1 cellular context compared by ENCODE assay signal in the genomic region with DNA sequence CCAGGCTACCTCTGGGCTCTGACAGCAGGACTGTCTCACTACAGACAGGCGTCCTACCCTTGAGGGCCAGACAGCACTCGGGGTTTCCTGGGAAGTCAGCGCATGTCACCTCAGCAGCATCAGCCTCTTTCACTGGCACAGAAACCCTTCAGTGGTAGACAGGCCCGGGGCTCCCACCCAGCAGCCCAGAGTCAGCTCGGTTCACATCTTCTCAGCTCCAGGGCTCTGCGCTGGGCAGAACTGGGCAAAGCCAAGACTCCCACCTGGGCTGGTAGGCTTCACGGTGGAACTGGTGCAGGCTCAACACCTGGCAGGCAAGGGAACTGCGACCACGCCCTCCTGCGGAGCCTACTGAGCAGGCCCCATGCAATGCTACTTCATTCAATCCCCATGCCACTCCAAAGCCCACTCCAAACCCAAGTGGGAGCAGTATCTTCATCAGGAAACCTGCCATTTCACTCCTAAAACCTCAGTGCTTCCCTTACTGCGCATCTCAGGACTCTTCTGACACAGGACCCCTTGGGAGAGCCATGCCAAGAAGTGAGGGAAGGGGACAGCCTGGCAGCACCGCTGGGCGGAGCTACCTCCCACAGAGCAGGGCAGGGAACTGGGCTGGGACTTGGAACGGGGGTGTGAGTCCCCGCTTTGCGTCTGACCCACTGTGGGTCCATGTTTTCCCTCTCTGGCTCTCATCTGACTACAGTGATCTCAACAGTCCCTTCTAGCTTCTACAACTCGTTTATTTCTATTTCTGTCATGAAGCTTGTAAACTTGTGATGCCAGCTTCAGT.
TF ChIP-seq lines count a peak whose summit lies in the region.

No MANE protein-coding gene starts in this region.

TF ChIP-seq in GM23338, 12 proteins besides CTCF, POLR2A, EP300 and RAD21 (continued from another document):
- TF ChIP-seq, protein P1, sequence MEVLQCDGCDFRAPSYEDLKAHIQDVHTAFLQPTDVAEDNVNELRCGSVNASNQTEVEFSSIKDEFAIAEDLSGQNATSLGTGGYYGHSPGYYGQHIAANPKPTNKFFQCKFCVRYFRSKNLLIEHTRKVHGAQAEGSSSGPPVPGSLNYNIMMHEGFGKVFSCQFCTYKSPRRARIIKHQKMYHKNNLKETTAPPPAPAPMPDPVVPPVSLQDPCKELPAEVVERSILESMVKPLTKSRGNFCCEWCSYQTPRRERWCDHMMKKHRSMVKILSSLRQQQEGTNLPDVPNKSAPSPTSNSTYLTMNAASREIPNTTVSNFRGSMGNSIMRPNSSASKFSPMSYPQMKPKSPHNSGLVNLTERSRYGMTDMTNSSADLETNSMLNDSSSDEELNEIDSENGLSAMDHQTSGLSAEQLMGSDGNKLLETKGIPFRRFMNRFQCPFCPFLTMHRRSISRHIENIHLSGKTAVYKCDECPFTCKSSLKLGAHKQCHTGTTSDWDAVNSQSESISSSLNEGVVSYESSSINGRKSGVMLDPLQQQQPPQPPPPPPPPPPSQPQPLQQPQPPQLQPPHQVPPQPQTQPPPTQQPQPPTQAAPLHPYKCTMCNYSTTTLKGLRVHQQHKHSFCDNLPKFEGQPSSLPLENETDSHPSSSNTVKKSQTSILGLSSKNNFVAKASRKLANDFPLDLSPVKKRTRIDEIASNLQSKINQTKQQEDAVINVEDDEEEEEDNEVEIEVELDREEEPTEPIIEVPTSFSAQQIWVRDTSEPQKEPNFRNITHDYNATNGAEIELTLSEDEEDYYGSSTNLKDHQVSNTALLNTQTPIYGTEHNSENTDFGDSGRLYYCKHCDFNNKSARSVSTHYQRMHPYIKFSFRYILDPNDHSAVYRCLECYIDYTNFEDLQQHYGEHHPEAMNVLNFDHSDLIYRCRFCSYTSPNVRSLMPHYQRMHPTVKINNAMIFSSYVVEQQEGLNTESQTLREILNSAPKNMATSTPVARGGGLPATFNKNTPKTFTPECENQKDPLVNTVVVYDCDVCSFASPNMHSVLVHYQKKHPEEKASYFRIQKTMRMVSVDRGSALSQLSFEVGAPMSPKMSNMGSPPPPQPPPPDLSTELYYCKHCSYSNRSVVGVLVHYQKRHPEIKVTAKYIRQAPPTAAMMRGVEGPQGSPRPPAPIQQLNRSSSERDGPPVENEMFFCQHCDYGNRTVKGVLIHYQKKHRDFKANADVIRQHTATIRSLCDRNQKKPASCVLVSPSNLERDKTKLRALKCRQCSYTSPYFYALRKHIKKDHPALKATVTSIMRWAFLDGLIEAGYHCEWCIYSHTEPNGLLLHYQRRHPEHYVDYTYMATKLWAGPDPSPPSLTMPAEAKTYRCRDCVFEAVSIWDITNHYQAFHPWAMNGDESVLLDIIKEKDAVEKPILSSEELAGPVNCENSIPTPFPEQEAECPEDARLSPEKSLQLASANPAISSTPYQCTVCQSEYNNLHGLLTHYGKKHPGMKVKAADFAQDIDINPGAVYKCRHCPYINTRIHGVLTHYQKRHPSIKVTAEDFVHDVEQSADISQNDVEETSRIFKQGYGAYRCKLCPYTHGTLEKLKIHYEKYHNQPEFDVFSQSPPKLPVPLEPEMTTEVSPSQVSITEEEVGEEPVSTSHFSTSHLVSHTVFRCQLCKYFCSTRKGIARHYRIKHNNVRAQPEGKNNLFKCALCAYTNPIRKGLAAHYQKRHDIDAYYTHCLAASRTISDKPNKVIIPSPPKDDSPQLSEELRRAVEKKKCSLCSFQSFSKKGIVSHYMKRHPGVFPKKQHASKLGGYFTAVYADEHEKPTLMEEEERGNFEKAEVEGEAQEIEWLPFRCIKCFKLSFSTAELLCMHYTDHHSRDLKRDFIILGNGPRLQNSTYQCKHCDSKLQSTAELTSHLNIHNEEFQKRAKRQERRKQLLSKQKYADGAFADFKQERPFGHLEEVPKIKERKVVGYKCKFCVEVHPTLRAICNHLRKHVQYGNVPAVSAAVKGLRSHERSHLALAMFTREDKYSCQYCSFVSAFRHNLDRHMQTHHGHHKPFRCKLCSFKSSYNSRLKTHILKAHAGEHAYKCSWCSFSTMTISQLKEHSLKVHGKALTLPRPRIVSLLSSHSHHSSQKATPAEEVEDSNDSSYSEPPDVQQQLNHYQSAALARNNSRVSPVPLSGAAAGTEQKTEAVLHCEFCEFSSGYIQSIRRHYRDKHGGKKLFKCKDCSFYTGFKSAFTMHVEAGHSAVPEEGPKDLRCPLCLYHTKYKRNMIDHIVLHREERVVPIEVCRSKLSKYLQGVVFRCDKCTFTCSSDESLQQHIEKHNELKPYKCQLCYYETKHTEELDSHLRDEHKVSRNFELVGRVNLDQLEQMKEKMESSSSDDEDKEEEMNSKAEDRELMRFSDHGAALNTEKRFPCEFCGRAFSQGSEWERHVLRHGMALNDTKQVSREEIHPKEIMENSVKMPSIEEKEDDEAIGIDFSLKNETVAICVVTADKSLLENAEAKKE (CRISPR knock-in tag; IDR thresholded peaks at IDR 0.05), result no peak
- TF ChIP-seq, protein P2, sequence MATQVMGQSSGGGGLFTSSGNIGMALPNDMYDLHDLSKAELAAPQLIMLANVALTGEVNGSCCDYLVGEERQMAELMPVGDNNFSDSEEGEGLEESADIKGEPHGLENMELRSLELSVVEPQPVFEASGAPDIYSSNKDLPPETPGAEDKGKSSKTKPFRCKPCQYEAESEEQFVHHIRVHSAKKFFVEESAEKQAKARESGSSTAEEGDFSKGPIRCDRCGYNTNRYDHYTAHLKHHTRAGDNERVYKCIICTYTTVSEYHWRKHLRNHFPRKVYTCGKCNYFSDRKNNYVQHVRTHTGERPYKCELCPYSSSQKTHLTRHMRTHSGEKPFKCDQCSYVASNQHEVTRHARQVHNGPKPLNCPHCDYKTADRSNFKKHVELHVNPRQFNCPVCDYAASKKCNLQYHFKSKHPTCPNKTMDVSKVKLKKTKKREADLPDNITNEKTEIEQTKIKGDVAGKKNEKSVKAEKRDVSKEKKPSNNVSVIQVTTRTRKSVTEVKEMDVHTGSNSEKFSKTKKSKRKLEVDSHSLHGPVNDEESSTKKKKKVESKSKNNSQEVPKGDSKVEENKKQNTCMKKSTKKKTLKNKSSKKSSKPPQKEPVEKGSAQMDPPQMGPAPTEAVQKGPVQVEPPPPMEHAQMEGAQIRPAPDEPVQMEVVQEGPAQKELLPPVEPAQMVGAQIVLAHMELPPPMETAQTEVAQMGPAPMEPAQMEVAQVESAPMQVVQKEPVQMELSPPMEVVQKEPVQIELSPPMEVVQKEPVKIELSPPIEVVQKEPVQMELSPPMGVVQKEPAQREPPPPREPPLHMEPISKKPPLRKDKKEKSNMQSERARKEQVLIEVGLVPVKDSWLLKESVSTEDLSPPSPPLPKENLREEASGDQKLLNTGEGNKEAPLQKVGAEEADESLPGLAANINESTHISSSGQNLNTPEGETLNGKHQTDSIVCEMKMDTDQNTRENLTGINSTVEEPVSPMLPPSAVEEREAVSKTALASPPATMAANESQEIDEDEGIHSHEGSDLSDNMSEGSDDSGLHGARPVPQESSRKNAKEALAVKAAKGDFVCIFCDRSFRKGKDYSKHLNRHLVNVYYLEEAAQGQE (IDR thresholded peaks at IDR 0.05; ENCODE audit: unreplicated experiment), result no peak
- TF ChIP-seq CREB1 (CRISPR knock-in tag; IDR thresholded peaks at IDR 0.05; ENCODE audit: low read depth) (no peak), JUNB (IDR thresholded peaks at IDR 0.05; ENCODE audit: unreplicated experiment) (no peak)
